In the genomic region with DNA sequence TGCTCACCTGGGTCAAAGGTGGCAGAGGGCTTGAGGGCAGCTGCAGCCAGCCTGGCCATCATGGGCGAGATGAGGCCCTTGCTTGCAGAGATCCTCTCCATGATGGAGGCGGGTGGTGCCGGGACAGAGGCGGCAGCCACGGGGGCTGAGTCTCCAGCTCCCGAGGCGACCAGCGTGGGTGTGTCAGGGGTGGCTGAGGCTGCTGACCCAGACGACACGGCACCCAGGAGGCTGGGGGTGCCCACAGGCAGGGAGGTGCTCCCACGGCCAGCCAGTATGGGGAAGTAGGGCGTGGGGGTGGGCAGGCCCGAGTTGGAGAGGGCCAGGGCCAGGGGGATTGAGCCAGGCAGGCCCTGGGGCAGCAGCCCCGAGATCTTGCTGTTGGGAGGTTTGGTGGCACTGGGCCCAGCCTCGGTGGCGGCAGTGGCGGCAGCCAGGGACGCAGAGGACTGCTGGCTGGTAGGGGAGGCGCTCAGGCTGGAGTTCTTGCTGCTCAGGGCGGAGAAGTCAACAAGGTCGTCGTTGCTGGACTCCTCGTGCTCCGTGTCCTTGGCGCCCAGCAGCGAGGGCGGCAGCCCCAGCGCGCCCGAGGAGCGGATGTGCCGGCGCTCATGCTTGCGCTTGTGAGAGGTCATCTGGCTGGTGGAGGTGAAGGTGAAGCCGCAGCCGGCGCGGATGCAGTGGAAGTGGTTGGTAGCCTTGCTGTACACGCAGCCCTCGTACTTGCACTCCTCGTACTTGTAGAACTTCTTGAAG, we compare ENCODE assay signal across 16 cellular contexts.
"Had no signal": no experiment of that assay in that cellular context is flagged by ENCODE, and none has a peak within 500 bp of the region (broad histone marks: within the 10 kb centered on the region; RNA-seq: fewer than 3 reads in every experiment).

No MANE protein-coding gene starts in this region.

- H3K9ac ChIP-seq: parathyroid adenoma had no signal

- H2AFZ ChIP-seq: parathyroid adenoma had no signal

- H3K4me1 ChIP-seq: breast epithelium, parathyroid adenoma had no signal

- H3K27me3 Mint-ChIP-seq: stimulated activated naive CD8-positive, alpha-beta T cell treated with anti-CD3 and anti-CD28 coated beads, Interleukin-15, Interleukin-2, amounts not matched to agents 100 ng/mL and 50 ng/mL, for 24 hours had no signal

- H3K9me3 ChIP-seq: breast epithelium, lower lobe of right lung, upper lobe of right lung had no signal

- H3K27ac ChIP-seq: parathyroid adenoma, SK-N-MC, upper lobe of right lung had no signal

- H3K4me1 Mint-ChIP-seq: natural killer cell had no signal

- ATAC-seq: natural killer cell, right cardiac atrium had no signal

- H3K27me3 ChIP-seq: breast epithelium, upper lobe of right lung had no signal

- H3K36me3 Mint-ChIP-seq: natural killer cell had no signal

- H3K27ac Mint-ChIP-seq: natural killer cell; stimulated activated naive CD8-positive, alpha-beta T cell treated with anti-CD3 and anti-CD28 coated beads, Interleukin-15, Interleukin-2, amounts not matched to agents 100 ng/mL and 50 ng/mL, for 24 hours had no signal

- H3K4me3 Mint-ChIP-seq: natural killer cell; stimulated activated naive CD8-positive, alpha-beta T cell treated with anti-CD3 and anti-CD28 coated beads, Interleukin-15, Interleukin-2, amounts not matched to agents 100 ng/mL and 50 ng/mL, for 24 hours had no signal

- H3K79me2 ChIP-seq: parathyroid adenoma had no signal

- DNase-seq: activated CD4-positive, alpha-beta T cell treated with anti-CD3 and anti-CD28 coated beads, Interleukin-2, amount 50 U/mL, for 1 hour; activated CD4-positive, CD25-positive, alpha-beta regulatory T cell treated with anti-CD3 and anti-CD28 coated beads, Interleukin-2, amount 50 U/mL, for 72 hours; activated CD8-positive, alpha-beta memory T cell treated with anti-CD3 and anti-CD28 coated beads, Interleukin-2, amount 50 U/mL, for 48 hours; activated effector memory CD4-positive, alpha-beta T cell treated with Interleukin-2 at 50 U/mL for 16 hours; activated naive CD4-positive, alpha-beta T cell treated with anti-CD3 and anti-CD28 coated beads, Interleukin-2, amount 50 U/mL, for 16 hours; activated T-cell treated with anti-CD3 and anti-CD28 coated beads, Interleukin-2, amount 50 U/mL, for 48 hours; effector memory CD4-positive, alpha-beta T cell; lower lobe of right lung; natural killer cell; upper lobe of right lung had no signal

- H3K4me3 ChIP-seq: breast epithelium, lower lobe of right lung, SK-N-MC, skin epidermis, upper lobe of right lung had no signal

- H3K36me3 ChIP-seq: breast epithelium had no signal

- H3K9me3 Mint-ChIP-seq: natural killer cell; stimulated activated naive CD8-positive, alpha-beta T cell treated with anti-CD3 and anti-CD28 coated beads, Interleukin-15, Interleukin-2, amounts not matched to agents 100 ng/mL and 50 ng/mL, for 24 hours had no signal
